Comparison of ENCODE assay signal across 24 cellular contexts in genomic region chr10:6499974-6500373, GRCh38.
"Had no signal": no experiment of that assay in that cellular context is flagged by ENCODE, and none has a peak within 500 bp of the region (broad histone marks: within the 10 kb centered on the region; RNA-seq: fewer than 3 reads in every experiment).

No MANE protein-coding gene starts in this region.

- H3K4me1 Mint-ChIP-seq: nephron; stimulated activated memory B cell treated with anti-CD40 and anti-IgM and Interleukin-4, amounts not matched to agents 10 μg/mL and 1 μg/mL and 100 μg/mL, for 72 hours had no signal

- H3K27ac ChIP-seq: breast epithelium, esophagus muscularis mucosa, left ventricle myocardium inferior, right lobe of liver, uterus had no signal

- H3K27me3 Mint-ChIP-seq: stimulated activated naive CD8-positive, alpha-beta T cell treated with anti-CD3 and anti-CD28 coated beads, Interleukin-15, amount 100 ng/mL, for 72 hours had no signal

- H3K4me3 Mint-ChIP-seq: activated B cell treated with CpG ODN at 0.5 μM for 24 hours; nephron; stimulated activated memory B cell treated with anti-CD40 and anti-IgM and Interleukin-4, amounts not matched to agents 10 μg/mL and 1 μg/mL and 100 μg/mL, for 72 hours; T-helper 2 cell treated with Interferon-gamma antibody and Interleukin-4, amounts not matched to agents 5 μg/mL and 100 μg/mL, for 36 hours; type B pancreatic cell had no signal

- DNase-seq: activated B cell treated with CpG ODN at 0.5 μM for 24 hours; activated naive CD4-positive, alpha-beta T cell; activated T-cell treated with anti-CD3 and anti-CD28 coated beads, Interleukin-2, amount 50 U/mL, for 48 hours; amygdala; central memory CD4-positive, alpha-beta T cell; foreskin keratinocyte; left ventricle myocardium inferior; mucosa of descending colon; posterior cingulate gyrus; right lobe of liver; small intestine; stimulated activated CD4-positive, alpha-beta T cell treated with anti-CD3 and anti-CD28 coated beads, Interleukin-1b, Interleukin-23, amount 100 ng/mL, for 48 hours; stimulated activated CD4-positive, alpha-beta T cell treated with anti-CD3 and anti-CD28 coated beads, Interleukin-4, amount 100 ng/mL, for 4 hours; stimulated activated CD8-positive, alpha-beta memory T cell treated with anti-CD3 and anti-CD28 coated beads, Interleukin-4, amount 100 ng/mL, for 48 hours; stimulated activated naive CD8-positive, alpha-beta T cell treated with anti-CD3 and anti-CD28 coated beads, Interleukin-15, amount 100 ng/mL, for 72 hours; substantia nigra; uterus had no signal

- H3K9me3 ChIP-seq: breast epithelium, esophagus muscularis mucosa, left ventricle myocardium inferior, mucosa of descending colon, right lobe of liver, uterus had no signal

- H3K27me3 ChIP-seq: foreskin keratinocyte, right lobe of liver, uterus had no signal

- H3K36me3 ChIP-seq: breast epithelium, esophagus muscularis mucosa, left ventricle myocardium inferior, right lobe of liver, uterus had no signal

- H3K9me3 Mint-ChIP-seq: activated B cell treated with CpG ODN at 0.5 μM for 24 hours; nephron; T-helper 2 cell treated with Interferon-gamma antibody and Interleukin-4, amounts not matched to agents 5 μg/mL and 100 μg/mL, for 36 hours; type B pancreatic cell had no signal

- H3K36me3 Mint-ChIP-seq: stimulated activated memory B cell treated with anti-CD40 and anti-IgM and Interleukin-4, amounts not matched to agents 10 μg/mL and 1 μg/mL and 100 μg/mL, for 72 hours; type B pancreatic cell had no signal

- H3K4me1 ChIP-seq: breast epithelium, esophagus muscularis mucosa, left ventricle myocardium inferior, right lobe of liver, uterus had no signal

- H3K27ac Mint-ChIP-seq: activated B cell treated with CpG ODN at 0.5 μM for 24 hours; nephron; stimulated activated memory B cell treated with anti-CD40 and anti-IgM and Interleukin-4, amounts not matched to agents 10 μg/mL and 1 μg/mL and 100 μg/mL, for 72 hours; type B pancreatic cell had no signal

- ATAC-seq: foreskin keratinocyte; mucosa of descending colon; right lobe of liver; stimulated activated memory B cell treated with anti-CD40 and anti-IgM and Interleukin-4, amounts not matched to agents 10 μg/mL and 1 μg/mL and 100 μg/mL, for 72 hours; stimulated activated naive CD8-positive, alpha-beta T cell treated with anti-CD3 and anti-CD28 coated beads, Interleukin-15, amount 100 ng/mL, for 72 hours had no signal

- H3K4me3 ChIP-seq: breast epithelium, esophagus muscularis mucosa, left ventricle myocardium inferior, lung, mucosa of descending colon, right lobe of liver, uterus had no signal
